ENCODE assay signal across 14 cellular contexts in the genomic region with DNA sequence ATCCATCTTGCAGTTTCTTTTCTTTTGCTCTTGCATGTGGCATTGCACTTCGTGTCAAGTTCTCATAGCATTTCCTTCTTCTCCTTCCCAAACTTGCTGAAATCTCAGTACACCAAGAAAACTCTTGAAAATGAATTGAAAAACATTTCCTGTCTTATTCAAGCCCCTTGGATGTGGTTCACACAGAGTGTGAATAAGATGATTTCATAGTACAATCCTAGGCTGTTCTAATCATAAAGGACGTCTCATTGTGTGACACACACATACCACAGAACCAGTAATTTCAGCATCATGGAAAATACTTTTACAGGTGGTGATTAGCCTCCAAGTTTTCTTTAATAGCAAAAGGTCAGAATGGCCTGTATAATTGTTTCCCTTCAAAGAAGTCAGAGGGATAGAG.
DNase-seq lines count a peak whose midpoint lies in the region; ATAC-seq and TF ChIP-seq lines count a peak whose summit lies in the region.
"Had no signal": no experiment of that assay in that cellular context is flagged by ENCODE, and none has a peak within 500 bp of the region (broad histone marks: within the 10 kb centered on the region; RNA-seq: fewer than 3 reads in every experiment).

No MANE protein-coding gene starts in this region.

- H3K27ac ChIP-seq in heart right ventricle (peak overlapping the region in 7 of 10 donors; percentile 26 to 60 (median 37)), thoracic aorta (peak overlapping the region; percentile 31 to 35)
- H3K27ac ChIP-seq: BLaER1 treated with 17β-estradiol and CSF1 and Interleukin-3, amounts not matched to agents 10 nM and 100 nM had no signal

- DNase-seq in heart right ventricle (no peak), left cardiac atrium (no peak), M059J (ENCODE audit: low read depth) (peak; percentile 6), choroid plexus epithelial cell (ENCODE audit: low read depth) (peak; percentile 17), thoracic aorta (ENCODE audit: low spot score) (no peak), superior temporal gyrus (ENCODE audit: extremely low spot score) (no peak)
- no peak for DNase-seq in activated CD4-positive, alpha-beta T cell treated with anti-CD3 and anti-CD28 coated beads for 36 hours
- DNase-seq in effector CD8-positive, alpha-beta T cell (lab: John Stamatoyannopoulos, UW): no peak
- DNase-seq: ACHN; Calu3; CD4-positive, CD25-positive, alpha-beta regulatory T cell; DMS 273 treated with DMSO at 0.1 percent for 48 hours had no signal

- no peaks in the 10 kb centered on the region for H3K36me3 Mint-ChIP-seq in activated CD4-positive, alpha-beta T cell treated with anti-CD3 and anti-CD28 coated beads for 36 hours (ENCODE audit: low read depth)
- H3K36me3 Mint-ChIP-seq: CD4-positive, CD25-positive, alpha-beta regulatory T cell had no signal

- H3K27me3 Mint-ChIP-seq in activated CD4-positive, alpha-beta T cell treated with anti-CD3 and anti-CD28 coated beads for 36 hours: no peaks in the 10 kb centered on the region
- H3K27me3 Mint-ChIP-seq: CD4-positive, CD25-positive, alpha-beta regulatory T cell had no signal

- no peak overlapping the region for H3K4me3 ChIP-seq in heart right ventricle
- H3K4me3 ChIP-seq in choroid plexus epithelial cell (ENCODE audit: low read depth, low read length): no peak overlapping the region
- H3K4me3 ChIP-seq in thoracic aorta: peak overlapping the region; percentile 5
- H3K4me3 ChIP-seq: BLaER1 treated with 17β-estradiol and CSF1 and Interleukin-3, amounts not matched to agents 10 nM and 100 nM; HAP-1 had no signal

- peaks cover 0 to 4% (median 0%) of the 10 kb centered on the region in 9 donors for H3K4me1 ChIP-seq in heart right ventricle
- peaks cover 0 to 20% of the 10 kb centered on the region in 2 donors for H3K4me1 ChIP-seq in thoracic aorta (ENCODE audit: control insufficient read depth in 1 of 2, low read depth in 2 of 2)
- H3K4me1 ChIP-seq: BLaER1 treated with 17β-estradiol and CSF1 and Interleukin-3, amounts not matched to agents 10 nM and 100 nM had no signal

- CTCF ChIA-PET in activated CD4-positive, alpha-beta T cell treated with anti-CD3 and anti-CD28 coated beads for 36 hours (lab: Charles Lee): interaction anchor here (0.6 to 1.2 kb wide), 3 partner anchors 8 to 221 kb away, joined by 3 to 4 read pairs (median 4); no protein-coding TSS in a partner anchor

- peaks cover 6% of the 10 kb centered on the region for H3K9me3 Mint-ChIP-seq in activated CD4-positive, alpha-beta T cell treated with anti-CD3 and anti-CD28 coated beads for 36 hours (ENCODE audit: low read depth)

- 43 to 52% methylated on average over 2 of the region's 2 CpGs for WGBS in heart right ventricle, 2 donors

- H3K27me3 ChIP-seq in heart right ventricle (no peaks in the 10 kb centered on the region), thoracic aorta (replicated peaks; ENCODE audit: insufficient read depth) (no peaks in the 10 kb centered on the region)
- H3K27me3 ChIP-seq: BLaER1 treated with 17β-estradiol and CSF1 and Interleukin-3, amounts not matched to agents 10 nM and 100 nM had no signal

- no peaks in the 10 kb centered on the region for H3K4me1 Mint-ChIP-seq in activated CD4-positive, alpha-beta T cell treated with anti-CD3 and anti-CD28 coated beads for 36 hours
- H3K4me1 Mint-ChIP-seq: CD4-positive, CD25-positive, alpha-beta regulatory T cell had no signal

- TF ChIP-seq CTCF in heart right ventricle (IDR thresholded peaks at IDR 0.05) (no peak), choroid plexus epithelial cell (conservative IDR thresholded peaks at IDR 0.05; ENCODE audit: low read depth, low read length) (no peak), thoracic aorta (IDR thresholded peaks at IDR 0.05) (no peak)

- POLR2A ChIA-PET in activated CD4-positive, alpha-beta T cell treated with anti-CD3 and anti-CD28 coated beads for 36 hours (lab: Charles Lee): no interaction called here

- no peaks in the 10 kb centered on the region for H3K36me3 ChIP-seq in heart right ventricle
- H3K36me3 ChIP-seq in thoracic aorta: no peaks in the 10 kb centered on the region
- H3K36me3 ChIP-seq: BLaER1 treated with 17β-estradiol and CSF1 and Interleukin-3, amounts not matched to agents 10 nM and 100 nM; HAP-1 had no signal

- no peak overlapping the region for H3K4me3 Mint-ChIP-seq in activated CD4-positive, alpha-beta T cell treated with anti-CD3 and anti-CD28 coated beads for 36 hours
- H3K4me3 Mint-ChIP-seq: CD4-positive, CD25-positive, alpha-beta regulatory T cell had no signal

- ATAC-seq in heart right ventricle: peak in 4 of 8 donors; percentile 38 to 70 (median 56)
- ATAC-seq in left cardiac atrium: no peak
- no peak for ATAC-seq in thoracic aorta (ENCODE audit: insufficient number of reproducible peaks, low FRiP score, low read depth)
- no peak for ATAC-seq in activated CD4-positive, alpha-beta T cell treated with anti-CD3 and anti-CD28 coated beads for 36 hours

- H3K9me3 ChIP-seq in heart right ventricle (peaks cover 0 to 8% (median 0%) of the 10 kb centered on the region in 11 donors), thoracic aorta (peaks cover 3% of the 10 kb centered on the region)
- H3K9me3 ChIP-seq: BLaER1 treated with 17β-estradiol and CSF1 and Interleukin-3, amounts not matched to agents 10 nM and 100 nM; HAP-1 had no signal

- intact Hi-C loops in heart right ventricle (cut with DNase I) (no loop called here), left cardiac atrium (cut with DNase I) (no loop called here)
- intact Hi-C loops in activated CD4-positive, alpha-beta T cell treated with anti-CD3 and anti-CD28 coated beads for 36 hours (cut with DNase I, micrococcal nuclease): no loop called here

- H3K27ac Mint-ChIP-seq in activated CD4-positive, alpha-beta T cell treated with anti-CD3 and anti-CD28 coated beads for 36 hours: no peak overlapping the region
- H3K27ac Mint-ChIP-seq: CD4-positive, CD25-positive, alpha-beta regulatory T cell had no signal

Comparison
In these comparisons a context has a peak if more than half of its experiments do, and no peak if none do; other contexts are left out.
1. DNase-seq: peak in M059J (single experiment) and choroid plexus epithelial cell (single experiment); none in heart right ventricle (0 of 2), left cardiac atrium (single experiment), thoracic aorta (single experiment), superior temporal gyrus (single experiment), activated CD4-positive, alpha-beta T cell treated with anti-CD3 and anti-CD28 coated beads for 36 hours (single experiment) and effector CD8-positive, alpha-beta T cell (single experiment).